Comparison of ENCODE assay signal across 1 cellular context in the genomic region with DNA sequence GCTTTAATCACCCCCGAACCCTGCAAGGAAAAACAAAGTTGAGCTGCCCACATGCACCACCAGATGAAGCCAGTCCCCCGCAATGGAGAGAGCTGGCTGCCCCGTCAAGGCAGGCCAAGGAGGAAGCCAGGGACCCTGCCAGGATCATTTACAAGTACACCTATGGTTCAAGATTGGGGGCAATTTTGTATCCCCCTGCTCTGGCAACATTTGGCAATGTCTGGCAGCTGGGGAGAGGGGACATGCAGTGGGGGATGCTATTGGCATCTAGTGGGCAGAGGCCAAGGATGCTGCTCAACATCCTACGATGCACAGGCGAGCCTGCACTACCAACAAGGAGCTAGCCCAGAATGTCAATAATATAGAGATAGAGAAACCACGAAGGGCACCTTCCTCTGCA.
TF ChIP-seq lines count a peak whose summit lies in the region.

No MANE protein-coding gene starts in this region.

TF ChIP-seq in H1, 55 proteins besides CTCF, POLR2A, EP300 and RAD21:
- TF ChIP-seq CHD1 (IDR thresholded peaks at IDR 0.05; ENCODE audit: low read depth, low read length) (no peak), SP1 (IDR thresholded peaks at IDR 0.05; ENCODE audit: low read depth, low read length) (no peak), CEBPB (IDR thresholded peaks at IDR 0.05; ENCODE audit: low read depth, low read length) (no peak), TCF12 (IDR thresholded peaks at IDR 0.05; ENCODE audit: low read depth, low read length) (no peak), KDM4A (IDR thresholded peaks at IDR 0.05; ENCODE audit: low read depth, low read length, severe bottlenecking) (no peak), SIRT6 (IDR thresholded peaks at IDR 0.05; ENCODE audit: low read length) (no peak), POU5F1 (IDR thresholded peaks at IDR 0.05; ENCODE audit: low read depth, low read length) (no peak), ASH2L (IDR thresholded peaks at IDR 0.05; ENCODE audit: low read length) (no peak), YY1 (IDR thresholded peaks at IDR 0.05; ENCODE audit: low read depth, low read length) (no peak)
- TF ChIP-seq, protein P1, sequence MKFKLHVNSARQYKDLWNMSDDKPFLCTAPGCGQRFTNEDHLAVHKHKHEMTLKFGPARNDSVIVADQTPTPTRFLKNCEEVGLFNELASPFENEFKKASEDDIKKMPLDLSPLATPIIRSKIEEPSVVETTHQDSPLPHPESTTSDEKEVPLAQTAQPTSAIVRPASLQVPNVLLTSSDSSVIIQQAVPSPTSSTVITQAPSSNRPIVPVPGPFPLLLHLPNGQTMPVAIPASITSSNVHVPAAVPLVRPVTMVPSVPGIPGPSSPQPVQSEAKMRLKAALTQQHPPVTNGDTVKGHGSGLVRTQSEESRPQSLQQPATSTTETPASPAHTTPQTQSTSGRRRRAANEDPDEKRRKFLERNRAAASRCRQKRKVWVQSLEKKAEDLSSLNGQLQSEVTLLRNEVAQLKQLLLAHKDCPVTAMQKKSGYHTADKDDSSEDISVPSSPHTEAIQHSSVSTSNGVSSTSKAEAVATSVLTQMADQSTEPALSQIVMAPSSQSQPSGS (IDR thresholded peaks at IDR 0.05; ENCODE audit: low read length): no peak
- TF ChIP-seq, protein P2, sequence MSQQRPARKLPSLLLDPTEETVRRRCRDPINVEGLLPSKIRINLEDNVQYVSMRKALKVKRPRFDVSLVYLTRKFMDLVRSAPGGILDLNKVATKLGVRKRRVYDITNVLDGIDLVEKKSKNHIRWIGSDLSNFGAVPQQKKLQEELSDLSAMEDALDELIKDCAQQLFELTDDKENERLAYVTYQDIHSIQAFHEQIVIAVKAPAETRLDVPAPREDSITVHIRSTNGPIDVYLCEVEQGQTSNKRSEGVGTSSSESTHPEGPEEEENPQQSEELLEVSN (IDR thresholded peaks at IDR 0.05): no peak
- TF ChIP-seq, protein P3, sequence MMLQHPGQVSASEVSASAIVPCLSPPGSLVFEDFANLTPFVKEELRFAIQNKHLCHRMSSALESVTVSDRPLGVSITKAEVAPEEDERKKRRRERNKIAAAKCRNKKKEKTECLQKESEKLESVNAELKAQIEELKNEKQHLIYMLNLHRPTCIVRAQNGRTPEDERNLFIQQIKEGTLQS (IDR thresholded peaks at IDR 0.05; ENCODE audit: insufficient read depth, low read depth, low read length): no peak
